15 cellular contexts compared by ENCODE assay signal in genomic region chr21:25464275-25464674, GRCh38.
DNase-seq lines count a peak whose midpoint lies in the region; ATAC-seq and TF ChIP-seq lines count a peak whose summit lies in the region.
"Had no signal": no experiment of that assay in that cellular context is flagged by ENCODE, and none has a peak within 500 bp of the region (broad histone marks: within the 10 kb centered on the region; RNA-seq: fewer than 3 reads in every experiment).

No MANE protein-coding gene starts in this region.

- no peak overlapping the region for H3K4me3 ChIP-seq in ascending aorta
- H3K4me3 ChIP-seq: esophagus muscularis mucosa, lung, SJSA1, smooth muscle cell, tibial artery had no signal

- POLR2A ChIA-PET in GM10248 (lab: Yijun Ruan, JAX), result interaction anchor here (1.5 kb wide), 1 partner anchor 98 kb away, joined by 5 read pairs; no protein-coding TSS in a partner anchor

- peak; percentile 21 for DNase-seq in central memory CD4-positive, alpha-beta T cell
- DNase-seq in ascending aorta (ENCODE audit: low spot score in 2 of 2), result no peak
- DNase-seq in EL, result no peak
- DNase-seq in GM10248 (ENCODE audit: extremely low spot score), result no peak
- no peak for DNase-seq in activated CD4-positive, CD25-positive, alpha-beta regulatory T cell (lab: John Stamatoyannopoulos, UW)
- DNase-seq: activated gamma-delta T cell, NCI-H2081 treated with DMSO at 0.1 percent for 48 hours, tibial artery had no signal

- CTCF ChIA-PET in GM10248 (lab: Yijun Ruan, JAX), result interaction anchor here (1.1 to 3.2 kb wide), 6 partner anchors 21 to 101 kb away, joined by 4 to 18 read pairs (median 5); no protein-coding TSS in a partner anchor

- no peaks in the 10 kb centered on the region for H3K4me1 ChIP-seq in ascending aorta
- H3K4me1 ChIP-seq: SJSA1 had no signal

- intact Hi-C loops in ascending aorta (cut with DNase I), result no loop called here

- peak; percentile 53 for ATAC-seq in GM18499 (IDR thresholded peaks at IDR 0.05; ENCODE audit: insufficient read depth, unreplicated experiment)
- peak; percentile 53 for ATAC-seq in GM19452 (IDR thresholded peaks at IDR 0.05; ENCODE audit: unreplicated experiment)
- peak; percentile 67 for ATAC-seq in HG03159 (IDR thresholded peaks at IDR 0.05; ENCODE audit: unreplicated experiment)

- TF ChIP-seq CTCF in ascending aorta (IDR thresholded peaks at IDR 0.05) (no peak), GM10248 (IDR thresholded peaks at IDR 0.05; ENCODE audit: control extremely low read depth, extremely low read depth, low read depth, missing control alignments) (no peak)

- H3K36me3 ChIP-seq in ascending aorta, result no peaks in the 10 kb centered on the region
- H3K36me3 ChIP-seq: esophagus muscularis mucosa, SJSA1, tibial artery had no signal

- no peaks in the 10 kb centered on the region for H3K9me3 ChIP-seq in ascending aorta
- H3K9me3 ChIP-seq: esophagus muscularis mucosa, SJSA1, tibial artery had no signal

- no peaks in the 10 kb centered on the region for H3K27me3 ChIP-seq in ascending aorta
- H3K27me3 ChIP-seq: esophagus muscularis mucosa, SJSA1, tibial artery had no signal

- no peak overlapping the region for H3K27ac ChIP-seq in ascending aorta
- H3K27ac ChIP-seq: esophagus muscularis mucosa, SJSA1, tibial artery had no signal
